In the genomic region with DNA sequence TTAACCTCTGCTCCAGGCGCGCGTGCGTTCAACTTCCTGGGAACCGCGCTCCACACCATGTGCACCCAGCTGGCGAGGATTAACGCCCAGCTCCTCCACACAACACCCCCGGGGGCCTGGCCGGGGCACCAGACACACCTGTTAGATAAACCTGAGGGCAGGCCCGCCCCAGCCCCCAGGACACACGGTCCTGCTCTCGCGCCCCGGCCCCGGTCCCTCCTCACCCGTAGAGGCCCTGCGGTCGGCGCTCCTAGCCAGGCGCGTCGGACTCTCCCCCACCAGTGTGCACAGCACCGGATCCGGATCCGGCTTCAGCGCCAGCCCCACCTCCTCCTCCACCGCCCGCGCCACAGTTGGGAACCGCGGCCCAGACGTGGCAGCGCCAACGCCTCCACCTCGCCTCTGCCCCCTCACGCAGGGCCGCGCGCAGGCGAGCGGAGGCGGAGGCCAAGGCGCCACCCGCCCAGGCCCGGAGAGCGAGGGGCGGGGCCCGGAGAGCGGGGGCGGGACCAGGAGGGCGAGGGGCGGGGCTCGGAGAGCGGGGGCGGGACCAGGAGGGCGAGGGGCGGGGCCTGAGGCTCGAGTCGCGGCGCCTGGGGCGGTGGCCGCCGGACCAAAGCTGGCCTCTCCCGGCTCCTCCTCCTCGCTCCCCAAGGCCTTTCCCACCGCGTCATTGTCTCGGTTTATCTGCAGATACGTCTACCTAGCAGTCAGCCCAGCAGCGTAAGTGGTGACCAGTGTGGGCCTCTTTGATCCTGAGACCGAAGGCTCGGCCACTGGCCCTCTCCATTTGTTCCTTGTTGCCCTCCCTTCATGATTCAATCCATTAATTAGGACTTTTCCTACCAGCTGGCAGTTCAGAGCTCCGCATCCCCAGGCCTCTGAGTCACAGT, we compare ENCODE assay signal across 8 cellular contexts. TPM values are rescaled to one million over a fixed set of nuclear protein-coding genes. Genes with fewer than 3 reads are reported as not detected.
DNase-seq lines count a peak whose midpoint lies in the region; ATAC-seq, FAIRE-seq and TF ChIP-seq lines count a peak whose summit lies in the region.

Gene GNPNAT1, minus strand, starts transcription at position 404 of the 893 bp plus-strand sequence. CDS start 6,957 bp downstream, outside the sequence.

- H3K9ac ChIP-seq in iPS-18a (ENCODE audit: low read length): peak within 1 kb of the TSS; percentile 83
- peak within 1 kb of the TSS; percentile 94 for H3K9ac ChIP-seq in skeletal muscle satellite cell (ENCODE audit: low read depth, low read length)

- H3K4me2 ChIP-seq in A549: peak within 1 kb of the TSS; percentile 86
- peak within 1 kb of the TSS; percentile 91 for H3K4me2 ChIP-seq in skeletal muscle satellite cell (ENCODE audit: low read length)

- FAIRE-seq in A549 (lab: Jason Lieb, UNC): no peak

- TF ChIP-seq POLR2A in A549 (IDR thresholded peaks at IDR 0.05; ENCODE audit: low read length): peak; percentile 90

- no peaks in the 10 kb centered on the region for H3K27me3 ChIP-seq in iPS-18a (ENCODE audit: control insufficient read depth, insufficient read depth, low read length)
- no peaks in the 10 kb centered on the region for H3K27me3 ChIP-seq in skeletal muscle satellite cell (ENCODE audit: control insufficient read depth, insufficient read depth, low read length)

- H3K4me1 ChIP-seq in A549: peaks cover 19% of the 10 kb centered on the region
- H3K4me1 ChIP-seq in iPS-18a (ENCODE audit: control insufficient read depth, low read depth, low read length): peaks cover 12% of the 10 kb centered on the region
- peaks cover 28% of the 10 kb centered on the region for H3K4me1 ChIP-seq in skeletal muscle satellite cell (ENCODE audit: control insufficient read depth, insufficient read depth, low read length)

- CTCF ChIA-PET in A549 (lab: Yijun Ruan, JAX): interaction anchor here (1.7 kb wide), 1 partner anchor 23 kb away, joined by 4 read pairs; no protein-coding TSS in a partner anchor

- TF ChIP-seq RAD21 in A549 (conservative IDR thresholded peaks at IDR 0.05 in 1 of 2, IDR thresholded peaks at IDR 0.05 in 1 of 2): no peak

- peak; percentile 93 to 95 for ATAC-seq in A549
- ATAC-seq in GM18868 (IDR thresholded peaks at IDR 0.05; ENCODE audit: unreplicated experiment): peak; percentile 92
- ATAC-seq in HG03108 (IDR thresholded peaks at IDR 0.05; ENCODE audit: unreplicated experiment): peak; percentile 94

- DNase-seq in A549 (ENCODE audit: low read depth in 1 of 2, low spot score in 1 of 2) (peak; percentile 83 to 94), NCI-H2196 treated with DMSO at 0.1 percent for 48 hours (lab: John Stamatoyannopoulos, UW; ENCODE audit: unreplicated experiment) (peak; percentile 85), T47D (ENCODE audit: low read depth in 1 of 2, low spot score in 1 of 2) (peak; percentile 89 to 98)

- H3K9me3 ChIP-seq in A549: no peaks in the 10 kb centered on the region
- no peaks in the 10 kb centered on the region for H3K9me3 ChIP-seq in iPS-18a (ENCODE audit: control insufficient read depth, low read depth, low read length)
- no peaks in the 10 kb centered on the region for H3K9me3 ChIP-seq in skeletal muscle satellite cell (replicated peaks; ENCODE audit: low read length)

- peak within 1 kb of the TSS; percentile 92 to 96 for H3K27ac ChIP-seq in A549
- H3K27ac ChIP-seq in VCaP: peak within 1 kb of the TSS; percentile 82
- H3K27ac ChIP-seq in iPS-18a (ENCODE audit: low read length): peak within 1 kb of the TSS; percentile 22

- WGBS in A549 (ENCODE audit: missing lambda C conversion rate): 1% methylated on average over 21 of the region's 75 CpGs

- POLR2A ChIA-PET in A549 (lab: Yijun Ruan, JAX): interaction anchor here (0.8 to 2.9 kb wide), 9 partner anchors 8 to 239 kb away, joined by 3 to 14 read pairs (median 4); partner anchors contain the start of genes ERO1A, FERMT2, GPR137C and PSMC6

- no peak for TF ChIP-seq EP300 in A549 (IDR thresholded peaks at IDR 0.05)

- H3K4me3 ChIP-seq in A549: peak within 1 kb of the TSS; percentile 65
- peak within 1 kb of the TSS; percentile 95 for H3K4me3 ChIP-seq in iPS-18a (ENCODE audit: low read length)
- peak within 1 kb of the TSS; percentile 90 for H3K4me3 ChIP-seq in skeletal muscle satellite cell (ENCODE audit: low read length)

- TF ChIP-seq CTCF in A549 (IDR thresholded peaks at IDR 0.05): no peak
- no peak for TF ChIP-seq CTCF in VCaP (conservative IDR thresholded peaks at IDR 0.05)

- in situ Hi-C loops in T47D (cut with HindIII; ENCODE audit: low pct_unique_long_range_greater_than_20kb, low sequenced_read_pairs): no loop called here

- H3K36me3 ChIP-seq in iPS-18a (ENCODE audit: control insufficient read depth, low read depth, low read length): no peaks in the 10 kb centered on the region
- peaks cover 4% of the 10 kb centered on the region for H3K36me3 ChIP-seq in skeletal muscle satellite cell (ENCODE audit: insufficient read depth, low read length)

TF ChIP-seq in A549, 52 proteins besides CTCF, POLR2A, EP300 and RAD21 (continues in another document):
- TF ChIP-seq, protein P1, sequence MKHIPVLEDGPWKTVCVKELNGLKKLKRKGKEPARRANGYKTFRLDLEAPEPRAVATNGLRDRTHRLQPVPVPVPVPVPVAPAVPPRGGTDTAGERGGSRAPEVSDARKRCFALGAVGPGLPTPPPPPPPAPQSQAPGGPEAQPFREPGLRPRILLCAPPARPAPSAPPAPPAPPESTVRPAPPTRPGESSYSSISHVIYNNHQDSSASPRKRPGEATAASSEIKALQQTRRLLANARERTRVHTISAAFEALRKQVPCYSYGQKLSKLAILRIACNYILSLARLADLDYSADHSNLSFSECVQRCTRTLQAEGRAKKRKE (CRISPR knock-in tag; IDR thresholded peaks at IDR 0.05; ENCODE audit: low read depth): no peak
- TF ChIP-seq, protein P2, sequence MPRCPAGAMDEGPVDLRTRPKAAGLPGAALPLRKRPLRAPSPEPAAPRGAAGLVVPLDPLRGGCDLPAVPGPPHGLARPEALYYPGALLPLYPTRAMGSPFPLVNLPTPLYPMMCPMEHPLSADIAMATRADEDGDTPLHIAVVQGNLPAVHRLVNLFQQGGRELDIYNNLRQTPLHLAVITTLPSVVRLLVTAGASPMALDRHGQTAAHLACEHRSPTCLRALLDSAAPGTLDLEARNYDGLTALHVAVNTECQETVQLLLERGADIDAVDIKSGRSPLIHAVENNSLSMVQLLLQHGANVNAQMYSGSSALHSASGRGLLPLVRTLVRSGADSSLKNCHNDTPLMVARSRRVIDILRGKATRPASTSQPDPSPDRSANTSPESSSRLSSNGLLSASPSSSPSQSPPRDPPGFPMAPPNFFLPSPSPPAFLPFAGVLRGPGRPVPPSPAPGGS (IDR thresholded peaks at IDR 0.05): 0 out of 3 replicates have a peak, but pooled peaks have one; percentile 53
- TF ChIP-seq KDM5A (IDR thresholded peaks at IDR 0.05) (no peak), HOXA7 (CRISPR knock-in tag; IDR thresholded peaks at IDR 0.05) (no peak), RCOR1 (IDR thresholded peaks at IDR 0.05; ENCODE audit: low read depth, low read length) (no peak), SMC3 (IDR thresholded peaks at IDR 0.05) (no peak), GATA3 (IDR thresholded peaks at IDR 0.05; ENCODE audit: borderline replicate concordance) (peak; percentile 29; the same call in 1 of the 2 replicates), NPAS2 (CRISPR knock-in tag; IDR thresholded peaks at IDR 0.05; ENCODE audit: borderline replicate concordance) (no peak), KDM1A (IDR thresholded peaks at IDR 0.05; ENCODE audit: low read depth) (no peak), BHLHE40 (IDR thresholded peaks at IDR 0.05; ENCODE audit: low read depth, low read length) (no peak), ZSCAN20 (CRISPR knock-in tag; IDR thresholded peaks at IDR 0.05) (0 out of 2 replicates have a peak, but pooled peaks have one; percentile 26), CEBPB (IDR thresholded peaks at IDR 0.05) (no peak), CBX8 (IDR thresholded peaks at IDR 0.05) (no peak), ELK1 (IDR thresholded peaks at IDR 0.05; ENCODE audit: low read depth, low read length) (no peak)
- TF ChIP-seq, protein P3, sequence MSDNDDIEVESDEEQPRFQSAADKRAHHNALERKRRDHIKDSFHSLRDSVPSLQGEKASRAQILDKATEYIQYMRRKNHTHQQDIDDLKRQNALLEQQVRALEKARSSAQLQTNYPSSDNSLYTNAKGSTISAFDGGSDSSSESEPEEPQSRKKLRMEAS (IDR thresholded peaks at IDR 0.05): peak; percentile 98
- TF ChIP-seq, protein P4, sequence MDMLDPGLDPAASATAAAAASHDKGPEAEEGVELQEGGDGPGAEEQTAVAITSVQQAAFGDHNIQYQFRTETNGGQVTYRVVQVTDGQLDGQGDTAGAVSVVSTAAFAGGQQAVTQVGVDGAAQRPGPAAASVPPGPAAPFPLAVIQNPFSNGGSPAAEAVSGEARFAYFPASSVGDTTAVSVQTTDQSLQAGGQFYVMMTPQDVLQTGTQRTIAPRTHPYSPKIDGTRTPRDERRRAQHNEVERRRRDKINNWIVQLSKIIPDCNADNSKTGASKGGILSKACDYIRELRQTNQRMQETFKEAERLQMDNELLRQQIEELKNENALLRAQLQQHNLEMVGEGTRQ (IDR thresholded peaks at IDR 0.05): no peak

RNA-seq across cellular contexts. Expression of gene GNPNAT1, which starts in this region (rescaled TPM):
- polyA plus RNA-seq in A549 (2011; rRNA removed) (56.9 and 74.3 TPM in 2 replicates), A549 (2017; fragmentation: RNase III; extraction: RNeasy Plus Mini Kit Qiagen cat#74134 plus additional on column Dnase treatment) (47.4 to 49.5 TPM (median 48.6 TPM) in 3 replicates)
- polyA plus RNA-seq in A549 (2012; cell fraction: cytosol; rRNA removed): 17.4 and 20.2 TPM in 2 replicates
- polyA plus RNA-seq in A549 (2012; cell fraction: nucleus; rRNA removed): 6.9 and 12.3 TPM in 2 replicates
- 25.9 and 29.4 TPM in 2 replicates for polyA minus RNA-seq in A549 (2011; rRNA and poly(A)+ RNA removed)
- total RNA-seq in skeletal muscle satellite cell (2012; rRNA removed): 124 and 131 TPM in 2 replicates

Comparison
In these comparisons a context has a peak if more than half of its experiments do, and no peak if none do; other contexts are left out.
1. Peak in every context shown above with its lines: DNase-seq, ATAC-seq, H3K4me3 ChIP-seq and H3K27ac ChIP-seq.
2. H3K27ac ChIP-seq: peak in every context shown above with its lines; median percentile 94 in A549; 82 in VCaP; 22 in iPS-18a.